8 cellular contexts compared by ENCODE assay signal in the genomic region with DNA sequence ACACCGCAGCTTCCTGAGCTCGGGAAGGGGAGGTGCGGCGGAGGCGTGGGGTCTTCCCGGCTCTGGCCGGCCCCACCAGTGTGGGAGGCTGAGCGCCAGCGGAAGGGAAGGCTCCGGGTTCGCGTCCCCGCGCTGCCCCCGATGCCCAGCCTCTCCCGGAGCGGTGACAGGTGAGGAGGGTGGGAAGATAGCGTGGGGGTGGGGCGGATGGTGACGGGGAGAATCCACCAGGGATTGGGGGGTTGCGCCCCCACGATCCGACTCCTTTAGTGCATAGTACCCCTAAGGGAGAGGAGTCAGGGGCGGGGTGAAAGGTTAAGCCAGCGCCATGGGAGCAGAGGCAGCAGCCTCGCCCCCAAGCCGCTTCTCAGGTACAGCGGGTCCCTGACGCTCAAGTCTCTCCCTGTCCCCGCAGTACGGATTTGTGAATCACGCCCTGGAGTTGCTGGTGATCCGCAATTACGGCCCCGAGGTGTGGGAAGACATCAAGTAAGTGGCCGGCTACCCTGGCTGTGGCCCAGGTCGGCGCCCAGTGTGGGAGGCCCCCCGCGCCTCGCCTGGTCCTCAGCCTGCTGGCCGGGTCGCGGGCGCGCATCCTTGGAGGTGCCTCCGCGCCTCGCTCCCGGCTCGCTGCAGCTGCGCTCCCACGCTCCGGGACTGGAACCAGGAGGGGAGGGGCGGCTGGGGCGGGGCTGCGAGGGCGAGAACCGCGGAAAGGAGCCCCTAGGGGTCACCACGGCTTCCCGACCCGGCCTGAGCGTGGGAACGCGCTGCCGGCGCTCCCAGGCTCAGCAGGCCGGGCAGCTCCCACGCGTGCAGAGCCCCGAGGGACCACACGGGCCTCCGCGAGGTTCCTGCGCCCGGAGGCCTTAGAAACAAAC. TPM values are rescaled to one million over a fixed set of nuclear protein-coding genes. Genes with fewer than 3 reads are reported as not detected.
DNase-seq lines count a peak whose midpoint lies in the region; FAIRE-seq and TF ChIP-seq lines count a peak whose summit lies in the region.

No MANE protein-coding gene starts in this region.

- H2AFZ ChIP-seq in GM23248 = peak overlapping the region; percentile 83

- H3K9me2 ChIP-seq in GM23248 (ENCODE audit: insufficient read depth) = no peaks in the 10 kb centered on the region

- no peaks in the 10 kb centered on the region for H3F3A ChIP-seq in GM23248 (ENCODE audit: insufficient read depth)

- H3K36me3 ChIP-seq in GM23248 (ENCODE audit: low read depth) (no peaks in the 10 kb centered on the region), small intestine (ENCODE audit: control insufficient read depth in 2 of 2, insufficient read depth in 2 of 2, low read length in 2 of 2) (no peaks in the 10 kb centered on the region)

- no peak for TF ChIP-seq CTCF in GM10266 (IDR thresholded peaks at IDR 0.05; ENCODE audit: control insufficient read depth, insufficient read depth, low read depth, missing control alignments)

- 8 to 9% methylated on average over 63 to 68 of the region's 77 CpGs for WGBS in GM23248 (ENCODE audit: low coverage in 1 of 2, low lambda C conversion rate in 2 of 2, missing lambda C conversion rate in 2 of 2), 2 experiments
- 1 to 2% (median 1%) methylated on average over 72 to 77 of the region's 77 CpGs for WGBS in small intestine, 3 donors

- DNase-seq in GM10266 (ENCODE audit: extremely low spot score) (peak; percentile 72), GM23248 (peak; percentile 44), NCI-H2196 (lab: John Stamatoyannopoulos, UW; ENCODE audit: unreplicated experiment) (peak; percentile 4), brain pericyte (ENCODE audit: low read depth, low spot score) (peak; percentile 46), islet precursor cell (peak; percentile 73), small intestine (no peak), mesenteric fat pad (ENCODE audit: low spot score) (no peak), GDM1 (lab: John Stamatoyannopoulos, UW) (no peak)

- H3K9me3 ChIP-seq in GM23248 (ENCODE audit: low read depth) (no peaks in the 10 kb centered on the region), small intestine (ENCODE audit: control insufficient read depth, low read depth) (no peaks in the 10 kb centered on the region)

- peak overlapping the region; percentile 42 for H3K9ac ChIP-seq in GM23248

- H3K4me3 ChIP-seq in GM23248 = peak overlapping the region; percentile 74
- peak overlapping the region; percentile 35 to 58 for H3K4me3 ChIP-seq in small intestine (ENCODE audit: low read depth in 1 of 2, low read length in 2 of 2)

- H3K4me1 ChIP-seq in GM23248 (ENCODE audit: insufficient read depth) = no peaks in the 10 kb centered on the region
- H3K4me1 ChIP-seq in small intestine (ENCODE audit: control insufficient read depth in 2 of 2, insufficient read depth in 1 of 2, low read depth in 1 of 2, low read length in 1 of 2) = peaks cover 0 to 3% of the 10 kb centered on the region in 2 donors

- H3K27me3 ChIP-seq in GM23248 (replicated peaks; ENCODE audit: insufficient read depth) (no peaks in the 10 kb centered on the region), small intestine (ENCODE audit: control insufficient read depth in 2 of 2, insufficient read depth in 2 of 2, low read length in 2 of 2) (peaks cover 0 to 6% of the 10 kb centered on the region in 2 donors)

- peak overlapping the region; percentile 71 for H3K4me2 ChIP-seq in GM23248 (ENCODE audit: unreplicated experiment)

- H3K27ac ChIP-seq in GM23248 (no peak overlapping the region), small intestine (ENCODE audit: low read depth in 1 of 2, low read length in 1 of 2) (peak overlapping the region in 1 of 2 donors; percentile 84)

- no peaks in the 10 kb centered on the region for H3K79me2 ChIP-seq in GM23248 (ENCODE audit: insufficient read depth)

- no peaks in the 10 kb centered on the region for H4K20me1 ChIP-seq in GM23248 (ENCODE audit: insufficient read depth)

- in situ Hi-C loops in GM23248 (cut with MboI) = loop anchor here (25.0 kb wide), 1 partner anchor 103 kb away; a partner anchor contains a TSS

- no peak for FAIRE-seq in small intestine (lab: Jason Lieb, UNC)

RNA-seq across cellular contexts. Expression of a gene that starts 0.8 kb away (rescaled TPM):
- total RNA-seq in GM23248 (2014; rRNA removed; shearing (Covaris generic)) = 0.25 and 2.1 TPM in 2 replicates
- 0.25 and 0.56 TPM in 2 replicates for polyA plus RNA-seq in GM23248 (2016; fragmentation: Nextera tagmentation; extraction: Ambion mirVana)
- polyA plus RNA-seq in small intestine = 1 to 10 TPM in 1 of 3 donors, under 1 TPM in 2; 0.67 to 8.1 (median 0.81) TPM
- total RNA-seq in mesenteric fat pad = 5.0 TPM

Comparison
In these comparisons a context has a peak if more than half of its experiments do, and no peak if none do; other contexts are left out.
1. DNase-seq: peak in GM10266 (single experiment), GM23248 (single experiment), NCI-H2196 (single experiment), brain pericyte (single experiment) and islet precursor cell (single experiment); none in small intestine (single experiment), mesenteric fat pad (single experiment) and GDM1 (single experiment).